Comparison of ENCODE assay signal across 35 cellular contexts in the genomic region with DNA sequence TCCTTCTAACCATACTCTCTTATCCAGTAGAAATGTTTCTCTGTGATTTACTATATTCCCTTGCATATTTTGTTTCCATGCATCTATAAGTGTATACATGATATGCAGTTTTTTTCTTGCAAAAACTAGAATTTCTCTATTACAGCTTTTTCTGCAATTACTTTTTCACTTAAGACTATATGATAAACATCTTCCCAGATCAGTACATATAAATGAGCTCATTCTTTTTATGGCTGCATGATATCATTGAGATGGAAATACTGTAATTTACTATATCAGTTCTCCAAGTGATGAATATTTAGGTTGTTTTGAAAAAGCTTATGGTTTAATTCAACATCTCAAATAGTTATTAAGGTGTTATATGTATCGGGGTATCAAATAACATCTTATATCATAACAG. TPM values are rescaled to one million over a fixed set of nuclear protein-coding genes. Genes with fewer than 3 reads are reported as not detected.
"Had no signal": no experiment of that assay in that cellular context is flagged by ENCODE, and none has a peak within 500 bp of the region (broad histone marks: within the 10 kb centered on the region; RNA-seq: fewer than 3 reads in every experiment).

No MANE protein-coding gene starts in this region.

- H3K4me3 ChIP-seq: adrenal gland, body of pancreas, breast epithelium, cardiac muscle cell, esophagus squamous epithelium had no signal

- DNase-seq: activated B cell treated with CpG ODN at 0.5 μM for 24 hours; activated CD4-positive, alpha-beta T cell treated with anti-CD3 and anti-CD28 coated beads for 48 hours; activated CD4-positive, alpha-beta T cell treated with anti-CD3 and anti-CD28 coated beads, Interleukin-2, amount 50 U/mL, for 1 hour; activated CD4-positive, alpha-beta T cell treated with anti-CD3 and anti-CD28 coated beads, Interleukin-2, amount 50 U/mL, for 48 hours; activated CD8-positive, alpha-beta memory T cell treated with anti-CD3 and anti-CD28 coated beads for 24 hours; activated CD8-positive, alpha-beta T cell treated with anti-CD3 and anti-CD28 coated beads for 36 hours; activated effector memory CD4-positive, alpha-beta T cell treated with Interleukin-2 at 50 U/mL for 16 hours; activated gamma-delta T cell treated with Interleukin-2 at 50 U/mL for 16 hours; activated naive CD4-positive, alpha-beta T cell treated with Interleukin-2 at 50 U/mL for 16 hours; activated naive CD8-positive, alpha-beta T cell treated with anti-CD3 and anti-CD28 coated beads for 36 hours; activated naive CD8-positive, alpha-beta T cell treated with anti-CD3 and anti-CD28 coated beads, Interleukin-2, amount 50 U/mL, for 24 hours; activated T-cell treated with anti-CD3 and anti-CD28 coated beads, Interleukin-2, amount 50 U/mL, for 4 hours; adrenal gland; amygdala; aorta; body of pancreas; central memory CD4-positive, alpha-beta T cell; cerebellar nuclear complex; cortex of kidney; dermis blood vessel endothelial cell; effector CD4-positive, alpha-beta T cell; effector memory CD8-positive, alpha-beta T cell; erythroblast; esophagus squamous epithelium; foreskin melanocyte; head of caudate nucleus; hypothalamus; T-helper 1 cell; T-helper 17 cell; T1000; WERI-Rb-1 had no signal

- H3K27me3 ChIP-seq: adrenal gland, body of pancreas, breast epithelium, cardiac muscle cell, esophagus squamous epithelium had no signal

- H3K27ac ChIP-seq: adrenal gland, breast epithelium, cardiac muscle cell, esophagus squamous epithelium, WERI-Rb-1 had no signal

- H3K36me3 ChIP-seq: adrenal gland, breast epithelium, cardiac muscle cell, esophagus squamous epithelium, WERI-Rb-1 had no signal

- H3K9me3 ChIP-seq: adrenal gland, body of pancreas, breast epithelium, esophagus squamous epithelium had no signal

- ATAC-seq: activated CD4-positive, CD25-positive, alpha-beta regulatory T cell treated with anti-CD3 and anti-CD28 coated beads, Interleukin-2, amount 50 U/mL, for 24 hours; activated CD8-positive, alpha-beta T cell treated with anti-CD3 and anti-CD28 coated beads for 36 hours; activated naive CD8-positive, alpha-beta T cell treated with anti-CD3 and anti-CD28 coated beads, Interleukin-2, amount 50 U/mL, for 24 hours; activated T-cell treated with anti-CD3 and anti-CD28 coated beads, Interleukin-2, amount 50 U/mL, for 4 hours; activated T-helper 17 cell treated with anti-CD3 and anti-CD28 coated beads, Interleukin-2, amount 50 U/mL, for 72 hours; effector memory CD8-positive, alpha-beta T cell; T-helper 17 cell had no signal

- H3K4me1 ChIP-seq: breast epithelium, esophagus squamous epithelium had no signal

RNA-seq across cellular contexts. Expression of gene ZNF608, which starts 18.1 kb away (rescaled TPM):
- total RNA-seq: activated CD8-positive, alpha-beta T cell treated with anti-CD3 and anti-CD28 coated beads for 36 hours; activated T-helper 17 cell treated with anti-CD3 and anti-CD28 coated beads, Interleukin-2, amount 50 U/mL, for 72 hours had no signal
